ENCODE assay signal across 10 cellular contexts in genomic region chr14:81172353-81172752, GRCh38.
DNase-seq lines count a peak whose midpoint lies in the region; ATAC-seq and TF ChIP-seq lines count a peak whose summit lies in the region.
"Had no signal": no experiment of that assay in that cellular context is flagged by ENCODE, and none has a peak within 500 bp of the region (broad histone marks: within the 10 kb centered on the region; RNA-seq: fewer than 3 reads in every experiment).

No MANE protein-coding gene starts in this region.

- peak; percentile 21 for ATAC-seq in GM18868 (IDR thresholded peaks at IDR 0.05; ENCODE audit: unreplicated experiment)
- peak; percentile 18 for ATAC-seq in HG02798 (IDR thresholded peaks at IDR 0.05; ENCODE audit: poor library complexity, unreplicated experiment)

- no peaks in the 10 kb centered on the region for H3K9me3 ChIP-seq in OCI-LY1 (ENCODE audit: low read length)
- H3K9me3 ChIP-seq: esophagus muscularis mucosa had no signal

- H3K9me2 ChIP-seq in OCI-LY1 (ENCODE audit: low read depth, low read length), result no peaks in the 10 kb centered on the region

- H3K4me1 ChIP-seq in OCI-LY1 (ENCODE audit: insufficient read depth, low read length, severe bottlenecking), result peaks cover 60% of the 10 kb centered on the region

- no peaks in the 10 kb centered on the region for H3F3A ChIP-seq in OCI-LY1 (ENCODE audit: insufficient read depth, low read length)

- H3K79me2 ChIP-seq in OCI-LY1 (ENCODE audit: insufficient read depth, low read length), result no peaks in the 10 kb centered on the region

- peak overlapping the region; percentile 94; the same call in 1 of the 2 replicates for H3K4me2 ChIP-seq in OCI-LY1 (ENCODE audit: low read length)

- no peak overlapping the region; the same call in 1 of the 2 replicates for H3K9ac ChIP-seq in OCI-LY1 (ENCODE audit: low read length)

- DNase-seq in AG09319 (ENCODE audit: extremely low read depth, low read depth) (peak; percentile 5), iPS-NIHi11 (ENCODE audit: low spot score) (no peak), NCI-H1694 treated with DMSO at 0.1 percent for 48 hours (lab: John Stamatoyannopoulos, UW) (no peak), iPS-NIHi7 (ENCODE audit: extremely low spot score) (no peak)
- no peak for DNase-seq in activated naive CD4-positive, alpha-beta T cell treated with Interleukin-2 at 50 U/mL for 16 hours
- DNase-seq: stimulated activated CD4-positive, alpha-beta T cell treated with anti-CD3 and anti-CD28 coated beads, Interleukin-1b, Interleukin-23, amount 100 ng/mL, for 48 hours had no signal

- H3K27me3 ChIP-seq in OCI-LY1 (ENCODE audit: insufficient read depth, low read length), result no peaks in the 10 kb centered on the region
- H3K27me3 ChIP-seq: esophagus muscularis mucosa had no signal

- H4K20me1 ChIP-seq in OCI-LY1 (ENCODE audit: insufficient read depth, low read length), result no peaks in the 10 kb centered on the region

- H3K4me3 ChIP-seq in OCI-LY1 (ENCODE audit: low read depth, low read length, poor library complexity, severe bottlenecking), result peak overlapping the region; percentile 4
- H3K4me3 ChIP-seq: esophagus muscularis mucosa had no signal

- H3K27ac ChIP-seq in OCI-LY1 (ENCODE audit: low read depth, low read length, poor library complexity, severe bottlenecking), result peak overlapping the region; percentile 73
- H3K27ac ChIP-seq: esophagus muscularis mucosa had no signal

- TF ChIP-seq CTCF in AG09319 (IDR thresholded peaks at IDR 0.05; ENCODE audit: low read depth, low read length) (no peak), OCI-LY1 (IDR thresholded peaks at IDR 0.05; ENCODE audit: low read length) (no peak)

- H2AFZ ChIP-seq in OCI-LY1 (ENCODE audit: low read length), result no peak overlapping the region

- H3K36me3 ChIP-seq in OCI-LY1 (ENCODE audit: insufficient read depth, low read length), result no peaks in the 10 kb centered on the region
- H3K36me3 ChIP-seq: esophagus muscularis mucosa had no signal
